8 cellular contexts compared by ENCODE assay signal in the genomic region with DNA sequence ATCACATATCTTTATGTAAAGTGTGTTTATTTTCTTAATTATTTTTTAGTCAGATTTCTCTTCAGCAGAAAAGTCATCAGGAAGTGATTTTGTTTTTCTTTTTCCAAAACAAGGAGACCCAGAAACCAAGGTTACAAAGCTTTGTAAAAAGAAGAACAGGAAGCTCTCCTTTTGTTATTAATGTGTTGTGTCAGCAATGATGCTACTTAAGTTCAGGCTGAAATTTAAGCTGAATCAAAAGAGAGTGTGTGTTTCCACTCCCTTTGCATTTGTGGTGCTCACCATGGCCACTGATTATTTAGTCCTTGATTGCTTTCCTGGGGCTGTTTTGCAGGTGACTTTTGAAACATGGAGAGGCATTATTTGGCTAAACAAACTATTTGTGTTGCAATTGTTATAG.
DNase-seq lines count a peak whose midpoint lies in the region; ATAC-seq and TF ChIP-seq lines count a peak whose summit lies in the region.

No MANE protein-coding gene starts in this region.

- H4K20me1 ChIP-seq in SU-DHL-6 (ENCODE audit: low read depth, low read length) = no peaks in the 10 kb centered on the region

- H3K27me3 Mint-ChIP-seq in memory B cell = no peaks in the 10 kb centered on the region
- no peaks in the 10 kb centered on the region for H3K27me3 Mint-ChIP-seq in progenitor cell of endocrine pancreas

- no peaks in the 10 kb centered on the region for H3K9me3 ChIP-seq in SU-DHL-6 (ENCODE audit: insufficient read depth, low read length)

- H3K4me1 Mint-ChIP-seq in memory B cell (peaks cover 42% of the 10 kb centered on the region), progenitor cell of endocrine pancreas (ENCODE audit: low read depth) (no peaks in the 10 kb centered on the region)

- peak overlapping the region; percentile 55 for H3K9ac ChIP-seq in SU-DHL-6 (ENCODE audit: low read length)

- H2AFZ ChIP-seq in SU-DHL-6 (ENCODE audit: low read depth, low read length, severe bottlenecking) = peak overlapping the region; percentile 77

- H3K4me3 ChIP-seq in GM12865 (ENCODE audit: low read depth, low read length) (peak overlapping the region; percentile 70), SU-DHL-6 (ENCODE audit: insufficient read depth, low read length, poor library complexity, severe bottlenecking) (peak overlapping the region; percentile 37)

- H3K27ac Mint-ChIP-seq in memory B cell = peak overlapping the region; percentile 100
- H3K27ac Mint-ChIP-seq in progenitor cell of endocrine pancreas = no peak overlapping the region

- no peaks in the 10 kb centered on the region for H3K27me3 ChIP-seq in SU-DHL-6 (ENCODE audit: low read length)

- peak overlapping the region; percentile 86 for H3K27ac ChIP-seq in SU-DHL-6 (ENCODE audit: low read depth, low read length)

- TF ChIP-seq CTCF in GM12865 (IDR thresholded peaks at IDR 0.05; ENCODE audit: insufficient read depth, low read depth, low read length, missing control alignments) (no peak), SU-DHL-6 (IDR thresholded peaks at IDR 0.05; ENCODE audit: insufficient read depth, low read length, poor library complexity, severe bottlenecking) (no peak), progenitor cell of endocrine pancreas (IDR thresholded peaks at IDR 0.05; ENCODE audit: unreplicated experiment) (no peak)

- peak overlapping the region; percentile 73 for H3K4me2 ChIP-seq in SU-DHL-6 (ENCODE audit: low read depth, low read length, poor library complexity, severe bottlenecking)

- ATAC-seq in HG02885 (IDR thresholded peaks at IDR 0.05; ENCODE audit: poor library complexity, unreplicated experiment) (peak; percentile 27), memory B cell (ENCODE audit: low read depth) (peak; percentile 51)

- H3K9me2 ChIP-seq in SU-DHL-6 (replicated peaks; ENCODE audit: insufficient read depth, low read length) = no peaks in the 10 kb centered on the region

- DNase-seq in GM12865 (ENCODE audit: low read depth) (peak; percentile 52), memory B cell (ENCODE audit: low spot score in 2 of 2) (no peak), Ammon's horn (ENCODE audit: low spot score) (no peak), progenitor cell of endocrine pancreas (ENCODE audit: low spot score, unreplicated experiment) (no peak), HK-2 (ENCODE audit: unreplicated experiment) (no peak), NCI-H1694 treated with DMSO at 0.1 percent for 48 hours (lab: John Stamatoyannopoulos, UW) (no peak)

- H3F3A ChIP-seq in SU-DHL-6 (ENCODE audit: insufficient read depth) = peaks cover 8% of the 10 kb centered on the region; the same call in 1 of the 2 replicates

- peaks cover 6% of the 10 kb centered on the region for H3K9me3 Mint-ChIP-seq in memory B cell
- H3K9me3 Mint-ChIP-seq in progenitor cell of endocrine pancreas (ENCODE audit: low read depth) = peaks cover 3% of the 10 kb centered on the region

- H3K36me3 Mint-ChIP-seq in memory B cell = no peaks in the 10 kb centered on the region
- H3K36me3 Mint-ChIP-seq in progenitor cell of endocrine pancreas (ENCODE audit: insufficient read depth) = no peaks in the 10 kb centered on the region

- H3K4me3 Mint-ChIP-seq in memory B cell (peak overlapping the region; percentile 59), progenitor cell of endocrine pancreas (ENCODE audit: low read depth) (no peak overlapping the region)

- no peaks in the 10 kb centered on the region for H3K36me3 ChIP-seq in SU-DHL-6 (ENCODE audit: low read length)

- no peaks in the 10 kb centered on the region for H3K79me2 ChIP-seq in SU-DHL-6 (ENCODE audit: insufficient read depth, low read length)
